ENCODE assay signal across 14 cellular contexts in genomic region chr20:53847843-53848185, GRCh38.
A peak's percentile ranks its signal among the peaks of the same experiment; 100 is the strongest.
DNase-seq lines count a peak whose midpoint lies in the region; ATAC-seq and TF ChIP-seq lines count a peak whose summit lies in the region.
"Had no signal": no experiment of that assay in that cellular context is flagged by ENCODE, and none has a peak within 500 bp of the region (broad histone marks: within the 10 kb centered on the region; RNA-seq: fewer than 3 reads in every experiment).

No MANE protein-coding gene starts in this region.

- DNase-seq in GF-D8 (lab: John Stamatoyannopoulos, UW) (peak; percentile 66), T-helper 17 cell (no peak), natural killer cell (no peak), EL (no peak), NCI-H1048 (lab: John Stamatoyannopoulos, UW) (no peak), osteocyte (ENCODE audit: extremely low spot score, unreplicated experiment) (no peak), GM13977 (ENCODE audit: low spot score) (no peak)
- DNase-seq: aorta, DMS153, Peyer's patch had no signal

- TF ChIP-seq CTCF in natural killer cell (IDR thresholded peaks at IDR 0.05) (no peak), osteocyte (IDR thresholded peaks at IDR 0.05) (no peak), GM13977 (IDR thresholded peaks at IDR 0.05; ENCODE audit: extremely low read depth, insufficient read depth, missing control alignments) (no peak)

- H3K27me3 Mint-ChIP-seq in T-helper 17 cell (no peaks in the 10 kb centered on the region), natural killer cell (ENCODE audit: low read depth in 2 of 2) (no peaks in the 10 kb centered on the region), osteocyte (ENCODE audit: unreplicated experiment) (no peaks in the 10 kb centered on the region)

- intact Hi-C loops in natural killer cell (cut with micrococcal nuclease) = no loop called here

- no peaks in the 10 kb centered on the region for H3K9me3 ChIP-seq in T-helper 17 cell (ENCODE audit: control insufficient read depth, low read length, poor library complexity, severe bottlenecking)
- H3K9me3 ChIP-seq: Peyer's patch, tibial nerve had no signal

- H3K4me1 Mint-ChIP-seq in T-helper 17 cell (peaks cover 45% of the 10 kb centered on the region), natural killer cell (peaks cover 36 to 48% of the 10 kb centered on the region in 2 donors), osteocyte (ENCODE audit: unreplicated experiment) (peaks cover 25% of the 10 kb centered on the region)
- H3K4me1 Mint-ChIP-seq: nephron had no signal

- H3K27ac Mint-ChIP-seq in T-helper 17 cell (peak overlapping the region; percentile 92), natural killer cell (peak overlapping the region; percentile 18 to 93), osteocyte (ENCODE audit: unreplicated experiment) (no peak overlapping the region)
- H3K27ac Mint-ChIP-seq: GM23338, nephron had no signal

- in situ Hi-C loops in GM13977 (cut with MboI; ENCODE audit: low pct_unique_long_range_greater_than_20kb, low sequenced_read_pairs, unreplicated experiment) = no loop called here

- H3K36me3 Mint-ChIP-seq in T-helper 17 cell (ENCODE audit: low read depth) = no peaks in the 10 kb centered on the region
- no peaks in the 10 kb centered on the region for H3K36me3 Mint-ChIP-seq in natural killer cell
- no peaks in the 10 kb centered on the region for H3K36me3 Mint-ChIP-seq in osteocyte (ENCODE audit: unreplicated experiment)

- peak; percentile 35 for ATAC-seq in HG03354 (IDR thresholded peaks at IDR 0.05; ENCODE audit: poor library complexity, severe bottlenecking, unreplicated experiment)
- no peak for ATAC-seq in T-helper 17 cell
- peak in 1 of 3 donors; percentile 53 for ATAC-seq in natural killer cell
- ATAC-seq: GM23338 had no signal

- H3K9me3 Mint-ChIP-seq in natural killer cell = no peaks in the 10 kb centered on the region
- H3K9me3 Mint-ChIP-seq in osteocyte (ENCODE audit: unreplicated experiment) = no peaks in the 10 kb centered on the region
- H3K9me3 Mint-ChIP-seq: nephron had no signal

- H3K4me3 Mint-ChIP-seq in T-helper 17 cell = peak overlapping the region; percentile 83
- peak overlapping the region; percentile 81 for H3K4me3 Mint-ChIP-seq in natural killer cell
- H3K4me3 Mint-ChIP-seq in osteocyte (ENCODE audit: unreplicated experiment) = no peak overlapping the region
- H3K4me3 Mint-ChIP-seq: GM23338, nephron had no signal
